17 cellular contexts compared by ENCODE assay signal in the genomic region with DNA sequence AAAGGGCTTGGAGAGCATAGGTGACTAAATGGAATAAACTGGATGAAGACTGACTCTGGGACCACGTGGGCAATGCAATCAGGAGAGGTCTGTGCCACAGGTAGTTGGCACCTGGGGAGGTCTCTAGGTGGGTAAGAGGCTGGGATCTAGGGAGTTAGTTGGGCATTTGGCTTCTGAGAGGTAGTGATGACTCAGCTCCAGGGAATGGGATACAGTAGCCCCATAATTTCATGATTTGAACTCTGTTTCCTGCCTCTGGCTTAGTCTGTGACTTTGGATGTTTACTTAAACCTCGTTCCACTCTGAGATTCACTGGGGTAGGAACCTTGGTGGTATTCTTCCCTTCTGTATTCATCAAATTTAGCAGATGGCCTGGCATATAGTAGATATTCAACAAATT.
DNase-seq lines count a peak whose midpoint lies in the region; ATAC-seq, FAIRE-seq and TF ChIP-seq lines count a peak whose summit lies in the region.
"Had no signal": no experiment of that assay in that cellular context is flagged by ENCODE, and none has a peak within 500 bp of the region (broad histone marks: within the 10 kb centered on the region; RNA-seq: fewer than 3 reads in every experiment).

No MANE protein-coding gene starts in this region.

- no peaks in the 10 kb centered on the region for H3K9me1 ChIP-seq in keratinocyte (ENCODE audit: control insufficient read depth, extremely low read depth, insufficient read depth, low read length)

- H3K36me3 Mint-ChIP-seq in endodermal cell (ENCODE audit: low read depth) = no peaks in the 10 kb centered on the region
- H3K36me3 Mint-ChIP-seq in GM23338 (ENCODE audit: low read depth) = no peaks in the 10 kb centered on the region

- no peaks in the 10 kb centered on the region for H3K9me3 ChIP-seq in Loucy (ENCODE audit: insufficient read depth, low read depth, low read length)
- no peaks in the 10 kb centered on the region for H3K9me3 ChIP-seq in endodermal cell (ENCODE audit: control insufficient read depth, low read length)
- H3K9me3 ChIP-seq in keratinocyte (ENCODE audit: control insufficient read depth, low read depth, low read length) = no peaks in the 10 kb centered on the region
- H3K9me3 ChIP-seq: Caco-2 had no signal

- FAIRE-seq in keratinocyte (lab: Jason Lieb, UNC) = peak; percentile 73
- FAIRE-seq: D721Med, GM12892, GM18507 had no signal

- H3K9me2 ChIP-seq in Loucy (replicated peaks; ENCODE audit: low read depth, low read length) = no peaks in the 10 kb centered on the region
- H3K9me2 ChIP-seq in GM23338 (ENCODE audit: insufficient read depth) = 0 out of 2 replicates have a peak, but pooled peaks cover 5% of the 10 kb centered on the region

- H3K4me1 ChIP-seq in Loucy (ENCODE audit: insufficient read depth, low read length, poor library complexity, severe bottlenecking) = peaks cover 54% of the 10 kb centered on the region
- H3K4me1 ChIP-seq in endodermal cell (ENCODE audit: control insufficient read depth, insufficient read depth, low read length) = no peaks in the 10 kb centered on the region
- H3K4me1 ChIP-seq in keratinocyte (ENCODE audit: control insufficient read depth, extremely low read depth, insufficient read depth, low read length) = peaks cover 11% of the 10 kb centered on the region
- no peaks in the 10 kb centered on the region for H3K4me1 ChIP-seq in GM23338 (ENCODE audit: insufficient read depth)
- H3K4me1 ChIP-seq: Caco-2 had no signal

- H3K27ac ChIP-seq in endodermal cell (ENCODE audit: low read depth, low read length) (no peak overlapping the region), keratinocyte (ENCODE audit: control insufficient read depth, insufficient read depth, low read length) (no peak overlapping the region), GM23338 (ENCODE audit: low read depth) (no peak overlapping the region)
- H3K27ac ChIP-seq: BLaER1 treated with 17β-estradiol and CSF1 and Interleukin-3, amounts not matched to agents 10 nM and 100 nM had no signal

- H3K4me3 Mint-ChIP-seq in endodermal cell (no peak overlapping the region), GM23338 (no peak overlapping the region)
- H3K4me3 Mint-ChIP-seq: B cell; CD4-positive, alpha-beta T cell had no signal

- H3F3A ChIP-seq in Loucy (ENCODE audit: low read depth) (no peaks in the 10 kb centered on the region), GM23338 (replicated peaks; ENCODE audit: low read depth) (no peaks in the 10 kb centered on the region)

- no peaks in the 10 kb centered on the region for H4K20me1 ChIP-seq in Loucy (ENCODE audit: insufficient read depth, low read length, poor library complexity, severe bottlenecking)
- no peaks in the 10 kb centered on the region for H4K20me1 ChIP-seq in keratinocyte (ENCODE audit: control insufficient read depth, extremely low read depth, insufficient read depth, low read length)
- no peaks in the 10 kb centered on the region for H4K20me1 ChIP-seq in GM23338 (replicated peaks; ENCODE audit: insufficient read depth)
- H4K20me1 ChIP-seq: BLaER1 treated with 17β-estradiol and CSF1 and Interleukin-3, amounts not matched to agents 10 nM and 100 nM had no signal

- H3K27me3 Mint-ChIP-seq in endodermal cell (ENCODE audit: insufficient read depth) = no peaks in the 10 kb centered on the region
- H3K27me3 Mint-ChIP-seq in GM23338 (ENCODE audit: insufficient read depth, low read depth, poor library complexity) = peaks cover 2% of the 10 kb centered on the region
- H3K27me3 Mint-ChIP-seq: CD4-positive, alpha-beta T cell had no signal

- no peak overlapping the region for H3K27ac Mint-ChIP-seq in endodermal cell
- H3K27ac Mint-ChIP-seq in GM23338 = no peak overlapping the region
- H3K27ac Mint-ChIP-seq: B cell; CD4-positive, alpha-beta T cell had no signal

- H2AFZ ChIP-seq in Loucy (ENCODE audit: low read length) (no peak overlapping the region), keratinocyte (ENCODE audit: control insufficient read depth, low read length) (peak overlapping the region; percentile 28), GM23338 (no peak overlapping the region; the same call in 1 of the 2 replicates)

- H3K4me1 Mint-ChIP-seq in endodermal cell = peaks cover 6% of the 10 kb centered on the region
- H3K4me1 Mint-ChIP-seq in GM23338 = no peaks in the 10 kb centered on the region
- H3K4me1 Mint-ChIP-seq: B cell had no signal

- ATAC-seq in HG03039 (IDR thresholded peaks at IDR 0.05; ENCODE audit: unreplicated experiment) (no peak), GM23338 (no peak)

- dilution Hi-C loops in keratinocyte (cut with MboI; ENCODE audit: extremely low pct_ligation_motif_present, low sequenced_read_pairs) = no loop called here

- H3K4me2 ChIP-seq in Loucy (ENCODE audit: low read depth, low read length, poor library complexity, severe bottlenecking) (no peak overlapping the region), keratinocyte (ENCODE audit: control insufficient read depth, extremely low read depth, insufficient read depth, low read depth, low read length) (peak overlapping the region; percentile 9), GM23338 (no peak overlapping the region)
- H3K4me2 ChIP-seq: BLaER1 treated with 17β-estradiol and CSF1 and Interleukin-3, amounts not matched to agents 10 nM and 100 nM had no signal

- H3K79me2 ChIP-seq in Loucy (ENCODE audit: insufficient read depth, low read length) (no peaks in the 10 kb centered on the region), keratinocyte (ENCODE audit: control insufficient read depth, insufficient read depth, low read length) (no peaks in the 10 kb centered on the region), GM23338 (replicated peaks; ENCODE audit: insufficient read depth) (no peaks in the 10 kb centered on the region)

- TF ChIP-seq CTCF in Loucy (conservative IDR thresholded peaks at IDR 0.05; ENCODE audit: low read length) (no peak), endodermal cell (conservative IDR thresholded peaks at IDR 0.05) (no peak), keratinocyte (optimal IDR thresholded peaks at IDR 0.05 in 1 of 3, IDR thresholded peaks at IDR 0.05 in 1 of 3, conservative IDR thresholded peaks at IDR 0.05 in 1 of 3; ENCODE audit: extremely low read depth in 1 of 3, insufficient read depth in 2 of 3, low read length in 3 of 3) (no peak), GM23338 (conservative IDR thresholded peaks at IDR 0.05; ENCODE audit: low read depth in 2 of 2) (no peak)

- peak; percentile 16 for DNase-seq in endodermal cell
- DNase-seq in keratinocyte (ENCODE audit: low read depth, low spot score) = no peak
- no peak for DNase-seq in NCI-H1694 (lab: John Stamatoyannopoulos, UW)
- DNase-seq in CD1c-positive myeloid dendritic cell (ENCODE audit: extremely low spot score) = no peak
- no peak for DNase-seq in GM23338 (ENCODE audit: low spot score)
- DNase-seq: Caco-2; CD4-positive, alpha-beta T cell; GDM1; GOT3; H7 had no signal

- H3K4me3 ChIP-seq in Loucy (ENCODE audit: low read length, poor library complexity, severe bottlenecking) (no peak overlapping the region), endodermal cell (ENCODE audit: low read length) (no peak overlapping the region), keratinocyte (ENCODE audit: control insufficient read depth in 2 of 3, extremely low read depth in 1 of 3, insufficient read depth in 2 of 3, low read depth in 1 of 3, low read length in 3 of 3) (no peak overlapping the region), GM23338 (no peak overlapping the region)
- H3K4me3 ChIP-seq: BLaER1 treated with 17β-estradiol and CSF1 and Interleukin-3, amounts not matched to agents 10 nM and 100 nM had no signal

- H3K27me3 ChIP-seq in Loucy (ENCODE audit: insufficient read depth, low read length, poor library complexity, severe bottlenecking) = no peaks in the 10 kb centered on the region
- no peaks in the 10 kb centered on the region for H3K27me3 ChIP-seq in endodermal cell (ENCODE audit: control insufficient read depth, insufficient read depth, low read length, poor library complexity, severe bottlenecking)
- no peaks in the 10 kb centered on the region for H3K27me3 ChIP-seq in keratinocyte (ENCODE audit: control insufficient read depth, extremely low read depth, insufficient read depth, low read length)
- H3K27me3 ChIP-seq in GM23338 (ENCODE audit: insufficient read depth) = no peaks in the 10 kb centered on the region
- H3K27me3 ChIP-seq: BLaER1 treated with 17β-estradiol and CSF1 and Interleukin-3, amounts not matched to agents 10 nM and 100 nM had no signal

- no peaks in the 10 kb centered on the region for H3K9me3 Mint-ChIP-seq in endodermal cell
- H3K9me3 Mint-ChIP-seq in GM23338 = no peaks in the 10 kb centered on the region

- WGBS in endodermal cell (ENCODE audit: insufficient coverage in 1 of 2, insufficient read length in 1 of 2), 2 experiments = 87 to 94% methylated on average over 2 of the region's 2 CpGs

- H3K9ac ChIP-seq in Loucy (ENCODE audit: low read depth, low read length, poor library complexity, severe bottlenecking) (peak overlapping the region; percentile 34), endodermal cell (ENCODE audit: extremely low read depth, low read length, poor library complexity, severe bottlenecking) (no peak overlapping the region), keratinocyte (ENCODE audit: control insufficient read depth, extremely low read depth, insufficient read depth, low read length) (no peak overlapping the region)
- H3K9ac ChIP-seq: BLaER1 treated with 17β-estradiol and CSF1 and Interleukin-3, amounts not matched to agents 10 nM and 100 nM had no signal

- H3K36me3 ChIP-seq in Loucy (ENCODE audit: insufficient read depth, low read length) (no peaks in the 10 kb centered on the region), endodermal cell (ENCODE audit: control insufficient read depth, insufficient read depth, low read length) (no peaks in the 10 kb centered on the region), keratinocyte (ENCODE audit: control insufficient read depth in 2 of 2, extremely low read depth in 1 of 2, insufficient read depth in 2 of 2, low read length in 2 of 2) (no peaks in the 10 kb centered on the region), GM23338 (ENCODE audit: insufficient read depth) (no peaks in the 10 kb centered on the region)
- H3K36me3 ChIP-seq: BLaER1 treated with 17β-estradiol and CSF1 and Interleukin-3, amounts not matched to agents 10 nM and 100 nM had no signal

TF ChIP-seq in GM23338, 12 proteins besides CTCF, POLR2A, EP300 and RAD21:
- TF ChIP-seq CREB1 (CRISPR knock-in tag; IDR thresholded peaks at IDR 0.05; ENCODE audit: low read depth) (no peak), ZNF114 (CRISPR knock-in tag; IDR thresholded peaks at IDR 0.05) (no peak), JUNB (IDR thresholded peaks at IDR 0.05; ENCODE audit: unreplicated experiment) (no peak), STAT1 (IDR thresholded peaks at IDR 0.05; ENCODE audit: unreplicated experiment) (no peak), EZH2 (IDR thresholded peaks at IDR 0.05; ENCODE audit: low read depth, unreplicated experiment) (no peak)
